In genomic region chr18:23135679-23136325, GRCh38 we compare ENCODE assay signal across 8 cellular contexts. TPM values are rescaled to one million over a fixed set of nuclear protein-coding genes. Genes with fewer than 3 reads are reported as not detected.
DNase-seq lines count a peak whose midpoint lies in the region; ATAC-seq and TF ChIP-seq lines count a peak whose summit lies in the region.

No MANE protein-coding gene starts in this region.

- H2BK20ac ChIP-seq in IMR-90 (ENCODE audit: low read depth, low read length) = no peak overlapping the region

- CTCF ChIA-PET in IMR-90 (lab: Yijun Ruan, JAX) = interaction anchor here (0.6 kb wide), 1 partner anchor 116 kb away, joined by 4 read pairs; no protein-coding TSS in a partner anchor

- peak overlapping the region; percentile 80 for H2BK5ac ChIP-seq in IMR-90 (ENCODE audit: low read depth, low read length, poor library complexity, severe bottlenecking)

- H2AK5ac ChIP-seq in IMR-90 (ENCODE audit: low read depth, low read length) = no peak overlapping the region

- H2AFZ ChIP-seq in IMR-90 (replicated peaks; ENCODE audit: low read length, poor library complexity) = peak overlapping the region; percentile 91

- ATAC-seq in GM19025 (IDR thresholded peaks at IDR 0.05; ENCODE audit: low read depth, unreplicated experiment) (peak; percentile 31), IMR-90 (ENCODE audit: low read depth) (peak; percentile 62), left cardiac atrium (peak; percentile 42 to 45), GM18870 (IDR thresholded peaks at IDR 0.05; ENCODE audit: unreplicated experiment) (no peak)
- peak; percentile 53 to 59 for ATAC-seq in activated T-cell treated with anti-CD3 and anti-CD28 coated beads, Interleukin-2, amount 50 U/mL, for 4 hours

- H3K9me3 Mint-ChIP-seq in activated T-cell treated with anti-CD3 and anti-CD28 coated beads, Interleukin-2, amount 50 U/mL, for 4 hours = no peaks in the 10 kb centered on the region

- no peak for TF ChIP-seq CTCF in BE2C (IDR thresholded peaks at IDR 0.05; ENCODE audit: low read depth, low read length)
- no peak for TF ChIP-seq CTCF in IMR-90 (conservative IDR thresholded peaks at IDR 0.05; ENCODE audit: low read depth, low read length)

- peaks cover 22 to 48% of the 10 kb centered on the region in 2 experiments for H3K79me1 ChIP-seq in IMR-90 (ENCODE audit: low read depth in 1 of 2, low read length in 2 of 2)

- H3K4me3 Mint-ChIP-seq in activated T-cell treated with anti-CD3 and anti-CD28 coated beads, Interleukin-2, amount 50 U/mL, for 4 hours = no peak overlapping the region

- dilution Hi-C loops in IMR-90 (cut with HindIII; ENCODE audit: low sequenced_read_pairs, unreplicated experiment) = no loop called here

- H4K20me1 ChIP-seq in IMR-90 (ENCODE audit: insufficient read depth, low read length) = peaks cover 34% of the 10 kb centered on the region

- peak overlapping the region; percentile 83 for H3K9ac ChIP-seq in IMR-90 (ENCODE audit: low read depth, low read length)

- H2BK15ac ChIP-seq in IMR-90 (ENCODE audit: low read depth, low read length) = no peak overlapping the region

- H3K23ac ChIP-seq in IMR-90 (ENCODE audit: low read depth, low read length) = no peak overlapping the region

- H3K4me1 Mint-ChIP-seq in activated T-cell treated with anti-CD3 and anti-CD28 coated beads, Interleukin-2, amount 50 U/mL, for 4 hours (ENCODE audit: low read depth) = peaks cover 17% of the 10 kb centered on the region

- H3K4me1 ChIP-seq in BE2C (peaks cover 10% of the 10 kb centered on the region), IMR-90 (ENCODE audit: control insufficient read depth, insufficient read depth, low read length) (peaks cover 13% of the 10 kb centered on the region)

- H3K4me2 ChIP-seq in IMR-90 (ENCODE audit: low read depth, low read length) = peak overlapping the region; percentile 18; the same call in 1 of the 2 replicates

- peak overlapping the region; percentile 59 for H3K27ac ChIP-seq in IMR-90 (ENCODE audit: insufficient read depth, low read length)

- H3K14ac ChIP-seq in IMR-90 (replicated peaks; ENCODE audit: low read depth, low read length) = no peak overlapping the region

- no peak overlapping the region for H2BK120ac ChIP-seq in IMR-90 (ENCODE audit: low read depth, low read length)

- DNase-seq in BE2C = peak; percentile 24
- no peak for DNase-seq in IMR-90
- DNase-seq in activated T-cell treated with anti-CD3 and anti-CD28 coated beads, Interleukin-2, amount 50 U/mL, for 4 hours = no peak
- peak; percentile 52 for DNase-seq in left cardiac atrium
- peak; percentile 82 for DNase-seq in posterior vena cava (ENCODE audit: low spot score)
- DNase-seq in SKM-1 (lab: John Stamatoyannopoulos, UW; ENCODE audit: unreplicated experiment) = no peak

- H3K9me1 ChIP-seq in IMR-90 (ENCODE audit: insufficient read depth, low read length) = peaks cover 14% of the 10 kb centered on the region

- H3K4me3 ChIP-seq in BE2C (ENCODE audit: low read depth, low read length) = peak overlapping the region; percentile 69
- peak overlapping the region; percentile 79 for H3K4me3 ChIP-seq in IMR-90 (ENCODE audit: insufficient read depth, low read depth, low read length)

- H3K27me3 ChIP-seq in BE2C (0 out of 2 replicates have a peak, but pooled peaks cover 6% of the 10 kb centered on the region), IMR-90 (ENCODE audit: control insufficient read depth, insufficient read depth, low read length) (no peaks in the 10 kb centered on the region)

- H4K8ac ChIP-seq in IMR-90 (ENCODE audit: low read depth in 2 of 2, low read length in 2 of 2) = no peak overlapping the region; a peak in 1 of 4 replicates

- in situ Hi-C loops in IMR-90 (cut with MboI; ENCODE audit: low sequenced_read_pairs) = loop anchor here (10.0 kb wide), 1 partner anchor 239 kb away; no protein-coding TSS in a partner anchor

- H3K4ac ChIP-seq in IMR-90 (ENCODE audit: low read depth, low read length) = no peak overlapping the region; the same call in 1 of the 2 replicates

- peaks cover 55% of the 10 kb centered on the region for H3K27me3 Mint-ChIP-seq in activated T-cell treated with anti-CD3 and anti-CD28 coated beads, Interleukin-2, amount 50 U/mL, for 4 hours (ENCODE audit: low read depth)

- H2AK9ac ChIP-seq in IMR-90 (replicated peaks; ENCODE audit: low read depth, low read length, poor library complexity) = peak overlapping the region; percentile 23

- no TSS peak for BruUV-seq in IMR-90 (replicated peaks; lab: Mats Ljungman, UMichigan)

- no peak overlapping the region for H3K56ac ChIP-seq in IMR-90 (ENCODE audit: extremely low read depth, insufficient read depth, low read length)

- intact Hi-C loops in IMR-90 (cut with micrococcal nuclease) (loop anchor here (1.0 to 5.0 kb wide), 4 partner anchors 71 to 242 kb away; no protein-coding TSS in a partner anchor), left cardiac atrium (cut with DNase I) (loop anchor here in 1 of 2 donors (10.0 kb wide), 1 partner anchor 99 kb away; no protein-coding TSS in a partner anchor), posterior vena cava (cut with DNase I) (loop anchor here (5.0 to 10.0 kb wide), 3 partner anchors 96 to 229 kb away; no protein-coding TSS in a partner anchor)

- POLR2A ChIA-PET in IMR-90 (lab: Charles Lee; ENCODE audit: unreplicated experiment) = no interaction called here

- no peaks in the 10 kb centered on the region for H3K36me3 Mint-ChIP-seq in activated T-cell treated with anti-CD3 and anti-CD28 coated beads, Interleukin-2, amount 50 U/mL, for 4 hours (ENCODE audit: insufficient read depth)

- no peak; the same call in 1 of the 2 replicates for TF ChIP-seq POLR2A in IMR-90 (IDR thresholded peaks at IDR 0.05; ENCODE audit: low read depth, low read length)

- H3K36me3 ChIP-seq in BE2C (no peaks in the 10 kb centered on the region), IMR-90 (ENCODE audit: control insufficient read depth, insufficient read depth, low read length) (peaks cover 5% of the 10 kb centered on the region)

- H4K91ac ChIP-seq in IMR-90 (ENCODE audit: insufficient read depth, low read depth, low read length) = no peak overlapping the region; the same call in 1 of the 2 replicates

- TF ChIP-seq RAD21 in IMR-90 (IDR thresholded peaks at IDR 0.05; ENCODE audit: low read length) = peak; percentile 8; the same call in 1 of the 2 replicates

- no peaks in the 10 kb centered on the region for H3K9me3 ChIP-seq in BE2C
- no peaks in the 10 kb centered on the region for H3K9me3 ChIP-seq in IMR-90 (ENCODE audit: control insufficient read depth, insufficient read depth, low read length)

- no peak overlapping the region for H3K18ac ChIP-seq in IMR-90 (ENCODE audit: low read depth, low read length)

- WGBS in IMR-90 (ENCODE audit: extremely low coverage in 2 of 2, insufficient read length in 1 of 2), 2 experiments = 1% methylated on average over 44 of the region's 112 CpGs; no CpG with 5 or more reads in 1 of the 2 experiments

- no peak overlapping the region for H4K5ac ChIP-seq in IMR-90 (ENCODE audit: low read depth, low read length)

TF ChIP-seq in IMR-90, 13 proteins besides CTCF, POLR2A, EP300 and RAD21:
- TF ChIP-seq BHLHE40 (IDR thresholded peaks at IDR 0.05; ENCODE audit: low read depth, low read length) (peak; percentile 2; the same call in 1 of the 2 replicates), USF2 (IDR thresholded peaks at IDR 0.05; ENCODE audit: low read depth, low read length) (no peak)

RNA-seq across cellular contexts. Expression of gene CABLES1, which starts 0.5 kb away (rescaled TPM):
- polyA plus RNA-seq in BE2C (2012; ENCODE audit: insufficient read depth, insufficient read length, low read depth) = 18.5 TPM
- total RNA-seq in IMR-90 (2012; rRNA removed) = 4.7 and 5.7 TPM in 2 replicates
- 4.4 and 4.7 TPM in 2 replicates for polyA plus RNA-seq in IMR-90 (2012; rRNA removed)
- polyA plus RNA-seq in IMR-90 (2012; cell fraction: cytosol; rRNA removed) = 2.2 and 5.2 TPM in 2 replicates
- 3.2 and 7.3 TPM in 2 replicates for polyA plus RNA-seq in IMR-90 (2012; cell fraction: nucleus; rRNA removed; ENCODE audit: low replicate concordance)
- 1 to 10 TPM; 1.1 to 1.5 (median 1.4) TPM for total RNA-seq in activated T-cell treated with anti-CD3 and anti-CD28 coated beads, Interleukin-2, amount 50 U/mL, for 4 hours
- 10 to 100 TPM in 1 of 2 donors, 1 to 10 TPM in 1; 6.6 to 20.4 TPM for total RNA-seq in left cardiac atrium
- 10 to 100 TPM in 1 of 2 donors, 1 to 10 TPM in 1; 9.3 to 10.8 TPM for total RNA-seq in posterior vena cava

Comparison
In these comparisons a context has a peak if more than half of its experiments do, and no peak if none do; other contexts are left out.
1. DNase-seq: peak in BE2C (single experiment), left cardiac atrium (single experiment) and posterior vena cava (single experiment); none in IMR-90 (single experiment), activated T-cell treated with anti-CD3 and anti-CD28 coated beads, Interleukin-2, amount 50 U/mL, for 4 hours (single experiment) and SKM-1 (single experiment).